In the genomic region with DNA sequence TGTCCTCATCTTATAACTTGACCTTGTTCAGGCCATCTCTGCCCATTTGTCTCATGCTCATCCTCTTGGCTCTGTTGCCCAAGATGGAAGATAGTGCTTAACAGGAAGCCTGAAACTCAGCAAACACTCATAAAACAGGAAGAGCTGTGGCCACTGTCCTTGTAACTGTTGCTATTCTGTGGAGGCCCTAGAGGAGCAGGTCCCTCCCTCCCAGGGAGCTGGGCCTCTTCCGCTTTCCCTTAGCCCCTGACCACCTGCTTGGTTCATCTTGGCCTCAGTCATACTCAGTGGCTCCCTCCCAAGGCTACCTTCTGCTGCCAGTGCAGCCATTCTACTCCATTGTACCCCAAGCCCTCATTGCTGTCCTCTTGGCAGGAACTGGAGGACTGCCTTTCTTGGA, we compare ENCODE assay signal across 2 cellular contexts.
A peak's percentile ranks its signal among the peaks of the same experiment; 100 is the strongest.
TF ChIP-seq lines count a peak whose summit lies in the region.

No MANE protein-coding gene starts in this region.

TF ChIP-seq in liver, 16 proteins besides CTCF, POLR2A, EP300 and RAD21:
- TF ChIP-seq, protein P1, sequence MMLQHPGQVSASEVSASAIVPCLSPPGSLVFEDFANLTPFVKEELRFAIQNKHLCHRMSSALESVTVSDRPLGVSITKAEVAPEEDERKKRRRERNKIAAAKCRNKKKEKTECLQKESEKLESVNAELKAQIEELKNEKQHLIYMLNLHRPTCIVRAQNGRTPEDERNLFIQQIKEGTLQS (IDR thresholded peaks at IDR 0.05), result no peak
- TF ChIP-seq YY1 (IDR thresholded peaks at IDR 0.05), result peak; percentile 27

TF ChIP-seq in HepG2, 621 proteins besides CTCF, POLR2A, EP300 and RAD21:
- TF ChIP-seq MIXL1 (CRISPR knock-in tag; IDR thresholded peaks at IDR 0.05), result no peak
- no peak for TF ChIP-seq ZNF260 (CRISPR knock-in tag; IDR thresholded peaks at IDR 0.05; ENCODE audit: borderline replicate concordance, low read depth)
- no peak for TF ChIP-seq STAG1 (CRISPR knock-in tag; IDR thresholded peaks at IDR 0.05)
- TF ChIP-seq, protein P2, sequence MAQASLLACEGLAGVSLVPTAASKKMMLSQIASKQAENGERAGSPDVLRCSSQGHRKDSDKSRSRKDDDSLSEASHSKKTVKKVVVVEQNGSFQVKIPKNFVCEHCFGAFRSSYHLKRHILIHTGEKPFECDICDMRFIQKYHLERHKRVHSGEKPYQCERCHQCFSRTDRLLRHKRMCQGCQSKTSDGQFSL (CRISPR knock-in tag; IDR thresholded peaks at IDR 0.05), result no peak
TF ChIP-seq in HepG2: peak in this region for 0.
